Comparison of ENCODE assay signal across 9 cellular contexts in genomic region chr14:69818760-69819191, GRCh38. TPM values are rescaled to one million over a fixed set of nuclear protein-coding genes. Genes with fewer than 3 reads are reported as not detected.
DNase-seq lines count a peak whose midpoint lies in the region; ATAC-seq and TF ChIP-seq lines count a peak whose summit lies in the region.
"Had no signal": no experiment of that assay in that cellular context is flagged by ENCODE, and none has a peak within 500 bp of the region (broad histone marks: within the 10 kb centered on the region; RNA-seq: fewer than 3 reads in every experiment).

No MANE protein-coding gene starts in this region.

- intact Hi-C loops in esophagus squamous epithelium (cut with DNase I): no loop called here
- intact Hi-C loops in naive thymus-derived CD4-positive, alpha-beta T cell (cut with micrococcal nuclease): loop anchor here (1.0 to 10.0 kb wide), 10 partner anchors 84 to 999 kb away; partner anchors contain the start of gene MAP3K9 (in 1 of the 2)

- H3K4me3 ChIP-seq in esophagus squamous epithelium: no peak overlapping the region
- H3K4me3 ChIP-seq in naive thymus-derived CD4-positive, alpha-beta T cell (ENCODE audit: low read length): no peak overlapping the region

- WGBS in esophagus squamous epithelium, 2 donors: 7 to 11% methylated on average over 10 to 11 of the region's 11 CpGs

- H3K9me3 Mint-ChIP-seq in naive thymus-derived CD4-positive, alpha-beta T cell: no peaks in the 10 kb centered on the region

- no peak overlapping the region for H3K4me3 Mint-ChIP-seq in naive thymus-derived CD4-positive, alpha-beta T cell

- DNase-seq in COR-L47 (lab: John Stamatoyannopoulos, UW) (peak; percentile 67), HS-5 (ENCODE audit: low read depth) (peak; percentile 48), NOMO-1 treated with DMSO at 0.1 percent for 48 hours (lab: John Stamatoyannopoulos, UW; ENCODE audit: unreplicated experiment) (peak; percentile 42), activated T-cell treated with anti-CD3 and anti-CD28 coated beads for 24 hours (ENCODE audit: low read depth) (peak; percentile 49), esophagus squamous epithelium (lab: John Stamatoyannopoulos, UW) (peak; percentile 2), substantia nigra (lab: John Stamatoyannopoulos, UW) (peak in 33 of 49 donors; percentile 1 to 57 (median 16))
- DNase-seq in naive thymus-derived CD4-positive, alpha-beta T cell: peak; percentile 16 to 76 (median 53)

- no peaks in the 10 kb centered on the region for H3K36me3 Mint-ChIP-seq in naive thymus-derived CD4-positive, alpha-beta T cell

- no peak overlapping the region for H3K27ac Mint-ChIP-seq in naive thymus-derived CD4-positive, alpha-beta T cell

- no peak overlapping the region for H3K27ac ChIP-seq in esophagus squamous epithelium
- no peak overlapping the region for H3K27ac ChIP-seq in naive thymus-derived CD4-positive, alpha-beta T cell (ENCODE audit: low read depth, low read length)
- no peak overlapping the region for H3K27ac ChIP-seq in substantia nigra (ENCODE audit: low read depth, low read length, poor library complexity, severe bottlenecking)

- peak; percentile 84 for ATAC-seq in naive thymus-derived CD4-positive, alpha-beta T cell
- ATAC-seq in HG03045 (IDR thresholded peaks at IDR 0.05; ENCODE audit: unreplicated experiment): no peak

- peak; percentile 86 to 93 (median 92) for TF ChIP-seq CTCF in esophagus squamous epithelium (IDR thresholded peaks at IDR 0.05)

- peaks cover 0 to 8% (median 4%) of the 10 kb centered on the region in 5 donors for H3K27me3 Mint-ChIP-seq in naive thymus-derived CD4-positive, alpha-beta T cell

- H3K9me3 ChIP-seq in esophagus squamous epithelium: no peaks in the 10 kb centered on the region
- no peaks in the 10 kb centered on the region for H3K9me3 ChIP-seq in naive thymus-derived CD4-positive, alpha-beta T cell (ENCODE audit: control insufficient read depth in 2 of 3, low read length in 3 of 3)

- no peaks in the 10 kb centered on the region for H3K36me3 ChIP-seq in esophagus squamous epithelium
- H3K36me3 ChIP-seq in naive thymus-derived CD4-positive, alpha-beta T cell (ENCODE audit: control insufficient read depth in 2 of 3, insufficient read depth in 3 of 3, low read length in 3 of 3): no peaks in the 10 kb centered on the region

- H3K27me3 ChIP-seq in esophagus squamous epithelium: peaks cover 0 to 50% (median 0%) of the 10 kb centered on the region in 4 donors
- H3K27me3 ChIP-seq in naive thymus-derived CD4-positive, alpha-beta T cell (ENCODE audit: control insufficient read depth in 2 of 2, insufficient read depth in 2 of 2, low read length in 2 of 2): no peaks in the 10 kb centered on the region

- H3K4me1 Mint-ChIP-seq in naive thymus-derived CD4-positive, alpha-beta T cell: peaks cover 0 to 4% (median 3%) of the 10 kb centered on the region in 7 donors

- CTCF ChIA-PET in naive thymus-derived CD4-positive, alpha-beta T cell (lab: Charles Lee): interaction anchor here (1.2 kb wide), 1 partner anchor 209 kb away, joined by 4 read pairs; no protein-coding TSS in a partner anchor

- TF ChIP-seq POLR2A in esophagus squamous epithelium (IDR thresholded peaks at IDR 0.05): no peak

- H3K4me1 ChIP-seq in esophagus squamous epithelium: peaks cover 0 to 6% (median 0%) of the 10 kb centered on the region in 3 donors
- no peaks in the 10 kb centered on the region for H3K4me1 ChIP-seq in naive thymus-derived CD4-positive, alpha-beta T cell (ENCODE audit: control insufficient read depth in 2 of 2, insufficient read depth in 2 of 2, low read length in 2 of 2)

- POLR2A ChIA-PET in naive thymus-derived CD4-positive, alpha-beta T cell (lab: Charles Lee): no interaction called here

RNA-seq across cellular contexts. Expression of gene SLC10A1, which starts 21.7 kb away (rescaled TPM):
- total RNA-seq in esophagus squamous epithelium: not detected
- not detected for total RNA-seq in naive thymus-derived CD4-positive, alpha-beta T cell
- polyA plus RNA-seq in naive thymus-derived CD4-positive, alpha-beta T cell: under 1 TPM in 1 of 2 donors, not detected in 1; 0.14 TPM
- total RNA-seq: T-helper 2 cell treated with Interferon-gamma antibody and Interleukin-4, amounts not matched to agents 100 ng/mL and 5 ng/mL, for 36 hours had no signal

RNA-seq across cellular contexts. Expression of gene SRSF5, which starts 51.8 kb away (rescaled TPM):
- total RNA-seq in esophagus squamous epithelium: 100 to 1,000 TPM in 3 of 4 donors, 10 to 100 TPM in 1; 94.3 to 382 (median 173) TPM
- total RNA-seq in naive thymus-derived CD4-positive, alpha-beta T cell: 1,000 to 10,000 TPM in 4 of 5 experiments, 100 to 1,000 TPM in 1; 355 to 1,361 (median 1,191) TPM
- polyA plus RNA-seq in naive thymus-derived CD4-positive, alpha-beta T cell: 1,000 to 10,000 TPM; 1,397 to 1,617 TPM

Comparison
In these comparisons a context has a peak if more than half of its experiments do, and no peak if none do; other contexts are left out.
1. DNase-seq: peak in every context shown above with its lines; median percentile 67 in COR-L47; 53 in naive thymus-derived CD4-positive, alpha-beta T cell; 49 in activated T-cell treated with anti-CD3 and anti-CD28 coated beads for 24 hours; 48 in HS-5; 42 in NOMO-1 treated with DMSO at 0.1 percent for 48 hours; 16 in substantia nigra; 2 in esophagus squamous epithelium.